10 cellular contexts compared by ENCODE assay signal in genomic region chr18:76722224-76723061, GRCh38.
"Had no signal": no experiment of that assay in that cellular context is flagged by ENCODE, and none has a peak within 500 bp of the region (broad histone marks: within the 10 kb centered on the region; RNA-seq: fewer than 3 reads in every experiment).

No MANE protein-coding gene starts in this region.

- H3K27ac Mint-ChIP-seq: nephron had no signal

- H3K9me3 ChIP-seq: colonic mucosa, pancreas, stomach, thoracic aorta had no signal

- H3K27me3 ChIP-seq: colonic mucosa, foreskin keratinocyte, pancreas, stomach had no signal

- ATAC-seq: foreskin keratinocyte, pancreas had no signal

- H3K4me1 ChIP-seq: colonic mucosa, foreskin keratinocyte, pancreas, stomach had no signal

- DNase-seq: activated CD4-positive, CD25-positive, alpha-beta regulatory T cell; colonic mucosa; foreskin keratinocyte; pancreas; stomach; T-cell had no signal

- H3K36me3 ChIP-seq: colonic mucosa, pancreas, stomach, thoracic aorta had no signal

- H3K4me3 ChIP-seq: colonic mucosa, pancreas, SK-N-MC, skin epidermis, stomach, thoracic aorta had no signal

- H3K27ac ChIP-seq: colonic mucosa, foreskin keratinocyte, pancreas, SK-N-MC, stomach, thoracic aorta had no signal

- H3K9me3 Mint-ChIP-seq: T-cell had no signal

- H3K36me3 Mint-ChIP-seq: T-cell had no signal

- H3K27me3 Mint-ChIP-seq: T-cell had no signal

- H3K4me3 Mint-ChIP-seq: nephron had no signal
